In genomic region chr10:79561257-79561656, GRCh38 we compare ENCODE assay signal across 36 cellular contexts. TPM values are rescaled to one million over a fixed set of nuclear protein-coding genes. Genes with fewer than 3 reads are reported as not detected.
"Had no signal": no experiment of that assay in that cellular context is flagged by ENCODE, and none has a peak within 500 bp of the region (broad histone marks: within the 10 kb centered on the region; RNA-seq: fewer than 3 reads in every experiment).

No MANE protein-coding gene starts in this region.

- H3K4me2 ChIP-seq: smooth muscle cell had no signal

- H3K9me3 ChIP-seq: ascending aorta, lower lobe of right lung, prostate gland, sigmoid colon, vagina had no signal

- H3K4me1 ChIP-seq: ascending aorta, vagina had no signal

- H3K4me3 ChIP-seq: ascending aorta, prostate gland, sigmoid colon, smooth muscle cell, vagina had no signal

- DNase-seq: activated CD4-positive, alpha-beta memory T cell treated with anti-CD3 and anti-CD28 coated beads for 36 hours; activated CD4-positive, alpha-beta T cell treated with anti-CD3 and anti-CD28 coated beads for 4 hours; activated CD8-positive, alpha-beta memory T cell treated with anti-CD3 and anti-CD28 coated beads, Interleukin-2, amount 50 U/mL, for 4 hours; activated effector memory CD4-positive, alpha-beta T cell treated with anti-CD3 and anti-CD28 coated beads, Interleukin-2, amount 50 U/mL, for 16 hours; activated naive CD4-positive, alpha-beta T cell treated with anti-CD3 and anti-CD28 coated beads for 36 hours; activated naive CD8-positive, alpha-beta T cell treated with anti-CD3 and anti-CD28 coated beads, Interleukin-2, amount 10 ng/mL, durations not matched to agents 7 days and 5 days; activated T-cell treated with anti-CD3 and anti-CD28 coated beads, Interleukin-2, amount 50 U/mL, for 1 hour; brain microvascular endothelial cell; cortex of kidney; effector memory CD8-positive, alpha-beta T cell; foreskin fibroblast; head of caudate nucleus; hippocampal formation; immature natural killer cell; kidney; lower lobe of right lung; mesenchymal stem cell; retina; sigmoid colon; stimulated activated CD4-positive, alpha-beta T cell treated with anti-CD3 and anti-CD28 coated beads, Interleukin-1b, Interleukin-23, amount 100 ng/mL, for 48 hours; stimulated activated CD4-positive, alpha-beta T cell treated with anti-CD3 and anti-CD28 coated beads, Interleukin-4, amount 100 ng/mL, for 4 hours; stimulated activated CD8-positive, alpha-beta memory T cell treated with anti-CD3 and anti-CD28 coated beads, Interleukin-4, amount 100 ng/mL, for 48 hours; stimulated activated naive CD8-positive, alpha-beta T cell treated with anti-CD3 and anti-CD28 coated beads, Interleukin-15, amount 100 ng/mL, for 72 hours; substantia nigra; T-helper 1 cell had no signal

- H3K27ac ChIP-seq: ascending aorta, brain microvascular endothelial cell, prostate gland, sigmoid colon, vagina had no signal

- H3K27me3 ChIP-seq: ascending aorta, vagina had no signal

- FAIRE-seq: endothelial cell of umbilical vein, kidney had no signal

- ATAC-seq: effector memory CD8-positive, alpha-beta T cell; stimulated activated memory B cell treated with anti-CD40 and anti-IgM and Interleukin-4, amounts not matched to agents 10 μg/mL and 1 μg/mL and 100 μg/mL, for 72 hours; stimulated activated naive CD8-positive, alpha-beta T cell treated with anti-CD3 and anti-CD28 coated beads, Interleukin-15, amount 100 ng/mL, for 72 hours had no signal

- H3K36me3 ChIP-seq: ascending aorta, brain microvascular endothelial cell, lower lobe of right lung, prostate gland, sigmoid colon, vagina had no signal

RNA-seq across cellular contexts. Expression of gene SFTPA2, which starts 1.1 kb away (rescaled TPM):
- total RNA-seq: activated CD4-positive, alpha-beta memory T cell treated with anti-CD3 and anti-CD28 coated beads for 36 hours; activated CD8-positive, alpha-beta memory T cell treated with anti-CD3 and anti-CD28 coated beads for 36 hours; activated naive CD4-positive, alpha-beta T cell treated with anti-CD3 and anti-CD28 coated beads for 36 hours; activated naive CD8-positive, alpha-beta T cell treated with anti-CD3 and anti-CD28 coated beads, Interleukin-2, amount 10 ng/mL, durations not matched to agents 7 days and 5 days; activated T-helper 1 cell treated with anti-CD3 and anti-CD28 coated beads, Interleukin-12 subunit alpha, Interleukin-12 subunit beta, Interleukin-2, Interleukin-4 antibody, amounts not matched to agents 30 ng/mL and 10 ng/mL and 1 ng/mL, durations not matched to agents 14 hours and 24 hours and 36 hours; ascending aorta; endothelial cell of umbilical vein; mononuclear cell; osteocyte; sigmoid colon; smooth muscle cell had no signal
- polyA plus RNA-seq: endothelial cell of umbilical vein, immature natural killer cell had no signal

RNA-seq across cellular contexts. Expression of gene EIF5AL1, which starts 48.9 kb away (rescaled TPM):
- total RNA-seq: lower lobe of right lung, osteocyte, vagina had no signal

RNA-seq across cellular contexts. Expression of gene SFTPA1, which starts 49.5 kb away (rescaled TPM):
- total RNA-seq: activated CD4-positive, alpha-beta memory T cell treated with anti-CD3 and anti-CD28 coated beads for 36 hours; activated CD8-positive, alpha-beta memory T cell treated with anti-CD3 and anti-CD28 coated beads for 36 hours; activated naive CD4-positive, alpha-beta T cell treated with anti-CD3 and anti-CD28 coated beads for 36 hours; activated naive CD8-positive, alpha-beta T cell treated with anti-CD3 and anti-CD28 coated beads, Interleukin-2, amount 10 ng/mL, durations not matched to agents 7 days and 5 days; activated T-helper 1 cell treated with anti-CD3 and anti-CD28 coated beads, Interleukin-12 subunit alpha, Interleukin-12 subunit beta, Interleukin-2, Interleukin-4 antibody, amounts not matched to agents 30 ng/mL and 10 ng/mL and 1 ng/mL, durations not matched to agents 14 hours and 24 hours and 36 hours; ascending aorta; endothelial cell of umbilical vein; kidney; mononuclear cell; myocyte; osteocyte; prostate gland; sigmoid colon; smooth muscle cell had no signal
- polyA plus RNA-seq: endothelial cell of umbilical vein, immature natural killer cell, smooth muscle cell had no signal
